In genomic region chr1:179230251-179230650, GRCh38 we compare ENCODE assay signal across 8 cellular contexts. TPM values are rescaled to one million over a fixed set of nuclear protein-coding genes. Genes with fewer than 3 reads are reported as not detected.
DNase-seq lines count a peak whose midpoint lies in the region; ATAC-seq and TF ChIP-seq lines count a peak whose summit lies in the region.

No MANE protein-coding gene starts in this region.

- peaks cover 35% of the 10 kb centered on the region for H3K36me3 Mint-ChIP-seq in brain

- H3K9me3 ChIP-seq in mononuclear cell (ENCODE audit: low read depth, low read length) = no peaks in the 10 kb centered on the region

- H3K9me3 Mint-ChIP-seq in brain = no peaks in the 10 kb centered on the region

- peak overlapping the region; percentile 82 to 97 (median 89) for H3K27ac Mint-ChIP-seq in brain

- no peaks in the 10 kb centered on the region for H3K36me3 ChIP-seq in BJ (ENCODE audit: control insufficient read depth, insufficient read depth, low read length)

- peaks cover 10% of the 10 kb centered on the region for H3K27me3 Mint-ChIP-seq in brain

- POLR2A ChIA-PET in BJ (lab: Charles Lee) = no interaction called here

- CTCF ChIA-PET in BJ (lab: Yijun Ruan, JAX) = no interaction called here

- H3K4me3 Mint-ChIP-seq in brain = peak overlapping the region; percentile 90 to 93 (median 92)

- peaks cover 16% of the 10 kb centered on the region for H3K4me1 ChIP-seq in mononuclear cell (ENCODE audit: insufficient read depth, low read length)

- H3K4me3 ChIP-seq in BJ (ENCODE audit: low read depth, low read length) (peak overlapping the region; percentile 91), mononuclear cell (ENCODE audit: low read length) (peak overlapping the region; percentile 46)

- no peak for DNase-seq in BJ (ENCODE audit: low read depth)
- DNase-seq in HT1080 (ENCODE audit: low read depth) = peak; percentile 78
- no peak for DNase-seq in NCI-H2081 treated with DMSO at 0.1 percent for 48 hours (lab: John Stamatoyannopoulos, UW)
- no peak for DNase-seq in NCI-H446 treated with DMSO at 0.1 percent for 48 hours (lab: John Stamatoyannopoulos, UW)
- DNase-seq in NK-92 (lab: John Stamatoyannopoulos, UW; ENCODE audit: unreplicated experiment) = no peak

- no peaks in the 10 kb centered on the region for H3K27me3 ChIP-seq in BJ (ENCODE audit: control insufficient read depth, insufficient read depth, low read length)
- H3K27me3 ChIP-seq in mononuclear cell (ENCODE audit: insufficient read depth, low read length) = no peaks in the 10 kb centered on the region

- peaks cover 44% of the 10 kb centered on the region for H3K4me1 Mint-ChIP-seq in brain

- no peak for ATAC-seq in HG03521 (IDR thresholded peaks at IDR 0.05; ENCODE audit: unreplicated experiment)

- TF ChIP-seq CTCF in BJ (IDR thresholded peaks at IDR 0.05; ENCODE audit: insufficient read depth, low read depth, low read length) = no peak
- TF ChIP-seq CTCF in brain (conservative IDR thresholded peaks at IDR 0.05) = no peak

RNA-seq across cellular contexts. Expression of gene ABL2, which starts 0.8 kb away (rescaled TPM):
- 18.7 and 24.0 TPM in 2 replicates for polyA plus RNA-seq in BJ (2011; rRNA removed)
- 97.0 and 101 TPM in 2 replicates for polyA minus RNA-seq in BJ (2011; rRNA and poly(A)+ RNA removed)
- 29.4 and 42.2 TPM in 2 replicates for total RNA-seq in HT1080 (2014; rRNA removed; shearing (Covaris generic))
- 14.2 and 20.4 TPM in 2 replicates for polyA plus RNA-seq in HT1080 (2015; cell fraction: cytosol; rRNA removed)
- polyA plus RNA-seq in HT1080 (2015; cell fraction: nucleus; rRNA removed) = 36.0 and 45.5 TPM in 2 replicates
- 6.2 TPM for polyA plus RNA-seq in brain (ENCODE audit: insufficient read depth, low read depth, low replicate concordance)
- total RNA-seq in mononuclear cell = 14.6 TPM
